9 cellular contexts compared by ENCODE assay signal in genomic region chr7:157273208-157274202, GRCh38.
DNase-seq lines count a peak whose midpoint lies in the region; ATAC-seq, FAIRE-seq and TF ChIP-seq lines count a peak whose summit lies in the region.
"Had no signal": no experiment of that assay in that cellular context is flagged by ENCODE, and none has a peak within 500 bp of the region (broad histone marks: within the 10 kb centered on the region; RNA-seq: fewer than 3 reads in every experiment).

No MANE protein-coding gene starts in this region.

- H3K9me3 ChIP-seq in pancreas: no peaks in the 10 kb centered on the region
- H3K9me3 ChIP-seq in tibial artery: no peaks in the 10 kb centered on the region

- WGBS in pancreas, 2 donors: 26 to 33% methylated on average over 27 of the region's 27 CpGs

- H3K27ac ChIP-seq in pancreas (no peak overlapping the region), tibial artery (peak overlapping the region; percentile 89 to 95)

- no peaks in the 10 kb centered on the region for H3K27me3 ChIP-seq in pancreas
- peaks cover 0 to 9% of the 10 kb centered on the region in 2 donors for H3K27me3 ChIP-seq in tibial artery

- H3K36me3 ChIP-seq in pancreas (peaks cover 0 to 14% (median 2%) of the 10 kb centered on the region in 3 donors), tibial artery (peaks cover 5 to 24% (median 20%) of the 10 kb centered on the region in 3 donors)

- peaks cover 3 to 13% (median 5%) of the 10 kb centered on the region in 3 donors for H3K4me1 ChIP-seq in pancreas
- H3K4me1 ChIP-seq in tibial artery: peaks cover 6 to 36% (median 30%) of the 10 kb centered on the region in 4 donors

- FAIRE-seq in D721Med (lab: Jason Lieb, UNC): no peak
- FAIRE-seq in frontal cortex (lab: Jason Lieb, UNC): no peak
- FAIRE-seq in pancreas (lab: Jason Lieb, UNC): no peak
- FAIRE-seq: colon had no signal

- H3K4me3 ChIP-seq in pancreas (no peak overlapping the region), tibial artery (no peak overlapping the region)

- DNase-seq in D721Med (ENCODE audit: insufficient read length, low spot score) (peak; percentile 89), HT1080 (ENCODE audit: low read depth) (peak; percentile 79), RPMI7951 (ENCODE audit: low read depth) (peak; percentile 63), frontal cortex (ENCODE audit: low spot score in 2 of 2) (peak; percentile 74 to 89), pancreas (peak; percentile 54 to 91 (median 75)), tibial artery (peak; percentile 65 to 82)
- DNase-seq in activated effector memory CD4-positive, alpha-beta T cell treated with Interleukin-2 at 50 U/mL for 16 hours: peak; percentile 42

- ATAC-seq in GM21381 (IDR thresholded peaks at IDR 0.05; ENCODE audit: unreplicated experiment): peak; percentile 63
- peak; percentile 62 to 85 (median 82) for ATAC-seq in pancreas

- TF ChIP-seq CTCF in D721Med (IDR thresholded peaks at IDR 0.05; ENCODE audit: insufficient read depth, missing control alignments) (peak; percentile 87), pancreas (IDR thresholded peaks at IDR 0.05) (peak; percentile 96 to 97 (median 97)), tibial artery (IDR thresholded peaks at IDR 0.05) (peak; percentile 98 to 100)

- intact Hi-C loops in pancreas (cut with DNase I) (no loop called here), tibial artery (cut with DNase I; ENCODE audit: low total_unique reads) (loop anchor here (5.0 to 10.0 kb wide), 4 partner anchors 64 to 306 kb away; partner anchors contain the start of gene DNAJB6)

Comparison
In these comparisons a context has a peak if more than half of its experiments do, and no peak if none do; other contexts are left out.
1. H3K27ac ChIP-seq: peak in tibial artery (2 of 2); none in pancreas (0 of 4).
2. Peak in every context shown above with its lines, with median percentiles within 50 percentile points of each other: DNase-seq and CTCF ChIP-seq.